1 cellular context compared by ENCODE assay signal in the genomic region with DNA sequence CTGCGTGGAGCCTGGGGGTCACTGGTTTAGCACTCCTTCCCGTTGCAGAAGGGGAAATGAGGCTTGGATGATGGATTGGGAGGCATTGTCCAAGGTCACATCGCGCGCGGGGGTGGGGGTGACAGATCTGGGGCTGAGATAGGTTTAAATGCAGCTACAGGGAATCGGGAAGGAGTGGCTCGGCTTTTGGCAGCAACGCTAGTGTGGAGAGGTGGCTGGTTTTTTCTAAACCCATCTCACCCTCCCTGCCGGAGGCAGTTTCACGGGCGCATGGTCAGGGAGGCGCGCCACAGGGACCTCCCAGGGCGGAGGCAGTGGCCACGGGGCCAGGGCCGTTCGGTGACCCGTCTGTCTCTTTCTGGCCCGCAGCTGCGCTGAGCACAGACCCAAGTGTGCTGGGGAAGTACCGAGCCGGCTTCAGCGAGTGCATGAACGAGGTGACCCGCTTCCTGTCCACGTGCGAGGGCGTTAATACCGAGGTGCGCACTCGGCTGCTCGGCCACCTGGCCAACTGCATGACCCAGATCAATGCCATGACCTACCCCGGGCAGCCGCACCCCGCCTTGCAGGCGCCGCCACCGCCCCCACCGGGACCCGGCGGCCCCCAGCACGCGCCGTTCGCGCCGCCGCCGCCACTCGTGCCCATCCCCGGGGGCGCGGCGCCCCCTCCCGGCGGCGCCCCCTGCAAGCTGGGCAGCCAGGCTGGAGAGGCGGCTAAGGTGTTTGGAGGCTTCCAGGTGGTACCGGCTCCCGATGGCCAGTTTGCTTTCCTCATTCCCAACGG.
TF ChIP-seq lines count a peak whose summit lies in the region.

No MANE protein-coding gene starts in this region.

TF ChIP-seq in K562, 482 proteins besides CTCF, POLR2A, EP300 and RAD21 (continued from another document and continues in another):
- TF ChIP-seq, protein P1, sequence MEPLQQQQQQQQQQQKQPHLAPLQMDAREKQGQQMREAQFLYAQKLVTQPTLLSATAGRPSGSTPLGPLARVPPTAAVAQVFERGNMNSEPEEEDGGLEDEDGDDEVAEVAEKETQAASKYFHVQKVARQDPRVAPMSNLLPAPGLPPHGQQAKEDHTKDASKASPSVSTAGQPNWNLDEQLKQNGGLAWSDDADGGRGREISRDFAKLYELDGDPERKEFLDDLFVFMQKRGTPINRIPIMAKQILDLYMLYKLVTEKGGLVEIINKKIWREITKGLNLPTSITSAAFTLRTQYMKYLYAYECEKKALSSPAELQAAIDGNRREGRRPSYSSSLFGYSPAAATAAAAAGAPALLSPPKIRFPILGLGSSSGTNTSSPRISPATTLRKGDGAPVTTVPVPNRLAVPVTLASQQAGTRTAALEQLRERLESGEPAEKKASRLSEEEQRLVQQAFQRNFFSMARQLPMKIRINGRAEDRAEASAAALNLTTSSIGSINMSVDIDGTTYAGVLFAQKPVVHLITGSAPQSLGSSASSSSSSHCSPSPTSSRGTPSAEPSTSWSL (CRISPR knock-in tag; IDR thresholded peaks at IDR 0.05; ENCODE audit: borderline replicate concordance) = no peak
- TF ChIP-seq TBP (optimal IDR thresholded peaks at IDR 0.05; ENCODE audit: low read depth, low read length) (peak; percentile 27), ZBED1 (IDR thresholded peaks at IDR 0.05) (peak; percentile 11; the same call in 1 of the 2 replicates), RFX1 (IDR thresholded peaks at IDR 0.05) (no peak), MAFG (tag; conservative IDR thresholded peaks at IDR 0.05) (no peak), MAZ (CRISPR knock-in tag; conservative IDR thresholded peaks at IDR 0.05 in 1 of 2, IDR thresholded peaks at IDR 0.05 in 1 of 2) (peak; percentile 63 to 80), SRF (CRISPR knock-in tag; IDR thresholded peaks at IDR 0.05) (peak; percentile 42 to 46; a peak in 1 of 4 replicates), BRD9 (IDR thresholded peaks at IDR 0.05; ENCODE audit: low read depth, partially characterized antibody) (peak; percentile 27), ZNF77 (CRISPR knock-in tag; IDR thresholded peaks at IDR 0.05) (peak; percentile 30; the same call in 1 of the 2 replicates), ELF4 (CRISPR knock-in tag; IDR thresholded peaks at IDR 0.05) (no peak), KDM2B (CRISPR knock-in tag; IDR thresholded peaks at IDR 0.05) (0 out of 2 replicates have a peak, but pooled peaks have one; percentile 60), FOXP1 (CRISPR knock-in tag; IDR thresholded peaks at IDR 0.05) (peak; percentile 34; the same call in 1 of the 2 replicates), GABPA (tag; conservative IDR thresholded peaks at IDR 0.05; ENCODE audit: low read depth) (no peak), ZNF695 (CRISPR knock-in tag; IDR thresholded peaks at IDR 0.05) (no peak), GATAD2B (IDR thresholded peaks at IDR 0.05; ENCODE audit: borderline replicate concordance) (peak; percentile 80; the same call in 1 of the 2 replicates), TBL1XR1 (IDR thresholded peaks at IDR 0.05; ENCODE audit: low read length in 2 of 2) (no peak), MAFF (IDR thresholded peaks at IDR 0.05; ENCODE audit: low read length) (no peak), ESRRA (IDR thresholded peaks at IDR 0.05; ENCODE audit: borderline replicate concordance, low read depth) (peak; percentile 91), TRIM24 (IDR thresholded peaks at IDR 0.05) (no peak), PHF21A (IDR thresholded peaks at IDR 0.05; ENCODE audit: borderline replicate concordance, low read depth) (peak; percentile 49; the same call in 1 of the 2 replicates), SMC3 (conservative IDR thresholded peaks at IDR 0.05; ENCODE audit: insufficient read depth, low read depth, low read length) (peak; percentile 64), HIVEP1 (CRISPR knock-in tag; IDR thresholded peaks at IDR 0.05) (0 out of 2 replicates have a peak, but pooled peaks have one; percentile 29), CXXC5 (CRISPR knock-in tag; IDR thresholded peaks at IDR 0.05) (peak; percentile 88), GABPB1 (CRISPR knock-in tag; IDR thresholded peaks at IDR 0.05) (peak; percentile 29; the same call in 1 of the 2 replicates), ELF1 (tag; IDR thresholded peaks at IDR 0.05) (peak; percentile 47; the same call in 1 of the 2 replicates), HNRNPL (IDR thresholded peaks at IDR 0.05; ENCODE audit: low read depth, low read length) (peak; percentile 73), PML (IDR thresholded peaks at IDR 0.05; ENCODE audit: low read length) (peak; percentile 38), RB1 (IDR thresholded peaks at IDR 0.05; ENCODE audit: low read depth) (peak; percentile 89), ZNF57 (CRISPR knock-in tag; IDR thresholded peaks at IDR 0.05) (no peak), ZNF583 (CRISPR knock-in tag; IDR thresholded peaks at IDR 0.05) (peak; percentile 57; the same call in 1 of the 2 replicates), NR2C2 (CRISPR knock-in tag; IDR thresholded peaks at IDR 0.05) (no peak), NR2C2 (tag; IDR thresholded peaks at IDR 0.05) (peak; percentile 55)
- TF ChIP-seq, protein P2, sequence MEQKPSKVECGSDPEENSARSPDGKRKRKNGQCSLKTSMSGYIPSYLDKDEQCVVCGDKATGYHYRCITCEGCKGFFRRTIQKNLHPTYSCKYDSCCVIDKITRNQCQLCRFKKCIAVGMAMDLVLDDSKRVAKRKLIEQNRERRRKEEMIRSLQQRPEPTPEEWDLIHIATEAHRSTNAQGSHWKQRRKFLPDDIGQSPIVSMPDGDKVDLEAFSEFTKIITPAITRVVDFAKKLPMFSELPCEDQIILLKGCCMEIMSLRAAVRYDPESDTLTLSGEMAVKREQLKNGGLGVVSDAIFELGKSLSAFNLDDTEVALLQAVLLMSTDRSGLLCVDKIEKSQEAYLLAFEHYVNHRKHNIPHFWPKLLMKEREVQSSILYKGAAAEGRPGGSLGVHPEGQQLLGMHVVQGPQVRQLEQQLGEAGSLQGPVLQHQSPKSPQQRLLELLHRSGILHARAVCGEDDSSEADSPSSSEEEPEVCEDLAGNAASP (IDR thresholded peaks at IDR 0.05) = no peak
- TF ChIP-seq, protein P3, sequence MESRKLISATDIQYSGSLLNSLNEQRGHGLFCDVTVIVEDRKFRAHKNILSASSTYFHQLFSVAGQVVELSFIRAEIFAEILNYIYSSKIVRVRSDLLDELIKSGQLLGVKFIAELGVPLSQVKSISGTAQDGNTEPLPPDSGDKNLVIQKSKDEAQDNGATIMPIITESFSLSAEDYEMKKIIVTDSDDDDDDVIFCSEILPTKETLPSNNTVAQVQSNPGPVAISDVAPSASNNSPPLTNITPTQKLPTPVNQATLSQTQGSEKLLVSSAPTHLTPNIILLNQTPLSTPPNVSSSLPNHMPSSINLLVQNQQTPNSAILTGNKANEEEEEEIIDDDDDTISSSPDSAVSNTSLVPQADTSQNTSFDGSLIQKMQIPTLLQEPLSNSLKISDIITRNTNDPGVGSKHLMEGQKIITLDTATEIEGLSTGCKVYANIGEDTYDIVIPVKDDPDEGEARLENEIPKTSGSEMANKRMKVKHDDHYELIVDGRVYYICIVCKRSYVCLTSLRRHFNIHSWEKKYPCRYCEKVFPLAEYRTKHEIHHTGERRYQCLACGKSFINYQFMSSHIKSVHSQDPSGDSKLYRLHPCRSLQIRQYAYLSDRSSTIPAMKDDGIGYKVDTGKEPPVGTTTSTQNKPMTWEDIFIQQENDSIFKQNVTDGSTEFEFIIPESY (CRISPR knock-in tag; IDR thresholded peaks at IDR 0.05) = no peak; the same call in none of the 2 replicates
- TF ChIP-seq, protein P4, sequence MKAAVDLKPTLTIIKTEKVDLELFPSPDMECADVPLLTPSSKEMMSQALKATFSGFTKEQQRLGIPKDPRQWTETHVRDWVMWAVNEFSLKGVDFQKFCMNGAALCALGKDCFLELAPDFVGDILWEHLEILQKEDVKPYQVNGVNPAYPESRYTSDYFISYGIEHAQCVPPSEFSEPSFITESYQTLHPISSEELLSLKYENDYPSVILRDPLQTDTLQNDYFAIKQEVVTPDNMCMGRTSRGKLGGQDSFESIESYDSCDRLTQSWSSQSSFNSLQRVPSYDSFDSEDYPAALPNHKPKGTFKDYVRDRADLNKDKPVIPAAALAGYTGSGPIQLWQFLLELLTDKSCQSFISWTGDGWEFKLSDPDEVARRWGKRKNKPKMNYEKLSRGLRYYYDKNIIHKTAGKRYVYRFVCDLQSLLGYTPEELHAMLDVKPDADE (conservative IDR thresholded peaks at IDR 0.05; ENCODE audit: control insufficient read depth, low read depth, low read length) = no peak
- TF ChIP-seq, protein P5, sequence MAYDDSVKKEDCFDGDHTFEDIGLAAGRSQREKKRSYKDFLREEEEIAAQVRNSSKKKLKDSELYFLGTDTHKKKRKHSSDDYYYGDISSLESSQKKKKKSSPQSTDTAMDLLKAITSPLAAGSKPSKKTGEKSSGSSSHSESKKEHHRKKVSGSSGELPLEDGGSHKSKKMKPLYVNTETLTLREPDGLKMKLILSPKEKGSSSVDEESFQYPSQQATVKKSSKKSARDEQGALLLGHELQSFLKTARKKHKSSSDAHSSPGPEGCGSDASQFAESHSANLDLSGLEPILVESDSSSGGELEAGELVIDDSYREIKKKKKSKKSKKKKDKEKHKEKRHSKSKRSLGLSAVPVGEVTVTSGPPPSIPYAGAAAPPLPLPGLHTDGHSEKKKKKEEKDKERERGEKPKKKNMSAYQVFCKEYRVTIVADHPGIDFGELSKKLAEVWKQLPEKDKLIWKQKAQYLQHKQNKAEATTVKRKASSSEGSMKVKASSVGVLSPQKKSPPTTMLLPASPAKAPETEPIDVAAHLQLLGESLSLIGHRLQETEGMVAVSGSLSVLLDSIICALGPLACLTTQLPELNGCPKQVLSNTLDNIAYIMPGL (CRISPR knock-in tag; IDR thresholded peaks at IDR 0.05) = no peak
- TF ChIP-seq, protein P6, sequence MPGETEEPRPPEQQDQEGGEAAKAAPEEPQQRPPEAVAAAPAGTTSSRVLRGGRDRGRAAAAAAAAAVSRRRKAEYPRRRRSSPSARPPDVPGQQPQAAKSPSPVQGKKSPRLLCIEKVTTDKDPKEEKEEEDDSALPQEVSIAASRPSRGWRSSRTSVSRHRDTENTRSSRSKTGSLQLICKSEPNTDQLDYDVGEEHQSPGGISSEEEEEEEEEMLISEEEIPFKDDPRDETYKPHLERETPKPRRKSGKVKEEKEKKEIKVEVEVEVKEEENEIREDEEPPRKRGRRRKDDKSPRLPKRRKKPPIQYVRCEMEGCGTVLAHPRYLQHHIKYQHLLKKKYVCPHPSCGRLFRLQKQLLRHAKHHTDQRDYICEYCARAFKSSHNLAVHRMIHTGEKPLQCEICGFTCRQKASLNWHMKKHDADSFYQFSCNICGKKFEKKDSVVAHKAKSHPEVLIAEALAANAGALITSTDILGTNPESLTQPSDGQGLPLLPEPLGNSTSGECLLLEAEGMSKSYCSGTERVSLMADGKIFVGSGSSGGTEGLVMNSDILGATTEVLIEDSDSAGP (CRISPR knock-in tag; IDR thresholded peaks at IDR 0.05) = no peak
- TF ChIP-seq, protein P7, sequence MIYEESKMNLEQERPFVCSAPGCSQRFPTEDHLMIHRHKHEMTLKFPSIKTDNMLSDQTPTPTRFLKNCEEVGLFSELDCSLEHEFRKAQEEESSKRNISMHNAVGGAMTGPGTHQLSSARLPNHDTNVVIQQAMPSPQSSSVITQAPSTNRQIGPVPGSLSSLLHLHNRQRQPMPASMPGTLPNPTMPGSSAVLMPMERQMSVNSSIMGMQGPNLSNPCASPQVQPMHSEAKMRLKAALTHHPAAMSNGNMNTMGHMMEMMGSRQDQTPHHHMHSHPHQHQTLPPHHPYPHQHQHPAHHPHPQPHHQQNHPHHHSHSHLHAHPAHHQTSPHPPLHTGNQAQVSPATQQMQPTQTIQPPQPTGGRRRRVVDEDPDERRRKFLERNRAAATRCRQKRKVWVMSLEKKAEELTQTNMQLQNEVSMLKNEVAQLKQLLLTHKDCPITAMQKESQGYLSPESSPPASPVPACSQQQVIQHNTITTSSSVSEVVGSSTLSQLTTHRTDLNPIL (CRISPR knock-in tag; IDR thresholded peaks at IDR 0.05) = peak; percentile 19; the same call in 1 of the 2 replicates
- TF ChIP-seq, protein P8, sequence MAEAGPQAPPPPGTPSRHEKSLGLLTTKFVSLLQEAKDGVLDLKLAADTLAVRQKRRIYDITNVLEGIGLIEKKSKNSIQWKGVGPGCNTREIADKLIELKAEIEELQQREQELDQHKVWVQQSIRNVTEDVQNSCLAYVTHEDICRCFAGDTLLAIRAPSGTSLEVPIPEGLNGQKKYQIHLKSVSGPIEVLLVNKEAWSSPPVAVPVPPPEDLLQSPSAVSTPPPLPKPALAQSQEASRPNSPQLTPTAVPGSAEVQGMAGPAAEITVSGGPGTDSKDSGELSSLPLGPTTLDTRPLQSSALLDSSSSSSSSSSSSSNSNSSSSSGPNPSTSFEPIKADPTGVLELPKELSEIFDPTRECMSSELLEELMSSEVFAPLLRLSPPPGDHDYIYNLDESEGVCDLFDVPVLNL (CRISPR knock-in tag; IDR thresholded peaks at IDR 0.05; ENCODE audit: low read depth) = 0 out of 2 replicates have a peak, but pooled peaks have one; percentile 33
- TF ChIP-seq, protein P9, sequence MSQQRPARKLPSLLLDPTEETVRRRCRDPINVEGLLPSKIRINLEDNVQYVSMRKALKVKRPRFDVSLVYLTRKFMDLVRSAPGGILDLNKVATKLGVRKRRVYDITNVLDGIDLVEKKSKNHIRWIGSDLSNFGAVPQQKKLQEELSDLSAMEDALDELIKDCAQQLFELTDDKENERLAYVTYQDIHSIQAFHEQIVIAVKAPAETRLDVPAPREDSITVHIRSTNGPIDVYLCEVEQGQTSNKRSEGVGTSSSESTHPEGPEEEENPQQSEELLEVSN (IDR thresholded peaks at IDR 0.05; ENCODE audit: borderline replicate concordance in 1 of 2, extremely low read depth in 1 of 2, insufficient read depth in 1 of 2, insufficient read length in 1 of 2, low read depth in 1 of 2, low read length in 1 of 2, poor library complexity in 1 of 2, severe bottlenecking in 1 of 2) = peak; percentile 55 to 72
- TF ChIP-seq, protein P10, sequence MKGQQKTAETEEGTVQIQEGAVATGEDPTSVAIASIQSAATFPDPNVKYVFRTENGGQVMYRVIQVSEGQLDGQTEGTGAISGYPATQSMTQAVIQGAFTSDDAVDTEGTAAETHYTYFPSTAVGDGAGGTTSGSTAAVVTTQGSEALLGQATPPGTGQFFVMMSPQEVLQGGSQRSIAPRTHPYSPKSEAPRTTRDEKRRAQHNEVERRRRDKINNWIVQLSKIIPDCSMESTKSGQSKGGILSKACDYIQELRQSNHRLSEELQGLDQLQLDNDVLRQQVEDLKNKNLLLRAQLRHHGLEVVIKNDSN (CRISPR knock-in tag; IDR thresholded peaks at IDR 0.05) = no peak
